In genomic region chr1:24754229-24754628, GRCh38 we compare ENCODE assay signal across 15 cellular contexts. TPM values are rescaled to one million over a fixed set of nuclear protein-coding genes. Genes with fewer than 3 reads are reported as not detected.
DNase-seq lines count a peak whose midpoint lies in the region; ATAC-seq and TF ChIP-seq lines count a peak whose summit lies in the region.
"Had no signal": no experiment of that assay in that cellular context is flagged by ENCODE, and none has a peak within 500 bp of the region (broad histone marks: within the 10 kb centered on the region; RNA-seq: fewer than 3 reads in every experiment).

No MANE protein-coding gene starts in this region.

- H3K4me3 ChIP-seq in GM23248 (peak overlapping the region; percentile 99), heart right ventricle (no peak overlapping the region), gastrocnemius medialis (no peak overlapping the region)

- H3K36me3 Mint-ChIP-seq in WTC11, result peaks cover 12% of the 10 kb centered on the region

- POLR2A ChIA-PET in WTC11 (lab: Charles Lee), result interaction anchor here (0.5 to 5.0 kb wide), 4 partner anchors 9 to 1691 kb away, joined by 3 to 20 read pairs (median 6); partner anchors contain the start of gene CLIC4

- H3K27me3 Mint-ChIP-seq in WTC11 (ENCODE audit: low read depth), result no peaks in the 10 kb centered on the region
- H3K27me3 Mint-ChIP-seq in stimulated activated naive CD8-positive, alpha-beta T cell treated with anti-CD3 and anti-CD28 coated beads, Interleukin-15, amount 100 ng/mL, for 72 hours, result peaks cover 12% of the 10 kb centered on the region

- TF ChIP-seq POLR2A in gastrocnemius medialis (IDR thresholded peaks at IDR 0.05), result peak in 1 of 2 donors; percentile 17

- DNase-seq in GM23248, result peak; percentile 51
- DNase-seq in WTC11 (ENCODE audit: low spot score), result no peak
- DNase-seq in heart right ventricle, result no peak
- no peak for DNase-seq in gastrocnemius medialis
- DNase-seq in stimulated activated naive CD8-positive, alpha-beta T cell treated with anti-CD3 and anti-CD28 coated beads, Interleukin-15, amount 100 ng/mL, for 72 hours, result no peak
- DNase-seq in NCI-H82 treated with DMSO at 0.1 percent for 48 hours (lab: John Stamatoyannopoulos, UW; ENCODE audit: unreplicated experiment), result no peak
- DNase-seq in NCI-H1092 treated with DMSO at 0.1 percent for 48 hours (lab: John Stamatoyannopoulos, UW), result no peak
- DNase-seq: DMS153; hypothalamus; mammary epithelial cell; OCI-M1; posterior cingulate gyrus; stimulated activated CD4-positive, alpha-beta T cell treated with anti-CD3 and anti-CD28 coated beads, Interleukin-1b, Interleukin-23, amount 100 ng/mL, for 48 hours had no signal

- ATAC-seq in WTC11 (no peak), heart right ventricle (peak; percentile 32 to 70 (median 55)), gastrocnemius medialis (peak in 1 of 2 donors; percentile 45), GM18909 (IDR thresholded peaks at IDR 0.05; ENCODE audit: poor library complexity, unreplicated experiment) (no peak)
- ATAC-seq in stimulated activated naive CD8-positive, alpha-beta T cell treated with anti-CD3 and anti-CD28 coated beads, Interleukin-15, amount 100 ng/mL, for 72 hours, result no peak

- H3K9me3 ChIP-seq in GM23248 (ENCODE audit: low read depth), result no peaks in the 10 kb centered on the region
- H3K9me3 ChIP-seq in heart right ventricle, result no peaks in the 10 kb centered on the region
- H3K9me3 ChIP-seq in gastrocnemius medialis, result no peaks in the 10 kb centered on the region

- WGBS in GM23248 (ENCODE audit: low coverage in 1 of 2, low lambda C conversion rate in 2 of 2, missing lambda C conversion rate in 2 of 2), 2 experiments, result 64 to 69% methylated on average over 5 of the region's 5 CpGs
- WGBS in heart right ventricle, 2 donors, result 40 to 46% methylated on average over 5 of the region's 5 CpGs

- peak overlapping the region; percentile 6; the same call in 1 of the 2 replicates for H3K27ac Mint-ChIP-seq in WTC11
- H3K27ac Mint-ChIP-seq in stimulated activated naive CD8-positive, alpha-beta T cell treated with anti-CD3 and anti-CD28 coated beads, Interleukin-15, amount 100 ng/mL, for 72 hours, result no peak overlapping the region
- H3K27ac Mint-ChIP-seq: T-helper 1 cell treated with Interleukin-12 subunit alpha and Interleukin-12 subunit beta and Interleukin-4 antibody, amounts not matched to agents 30 μg/mL and 1 μg/mL, for 36 hours had no signal

- peaks cover 30% of the 10 kb centered on the region for H3K36me3 ChIP-seq in GM23248 (ENCODE audit: low read depth)
- peaks cover 0 to 4% (median 0%) of the 10 kb centered on the region in 9 donors for H3K36me3 ChIP-seq in heart right ventricle
- no peaks in the 10 kb centered on the region for H3K36me3 ChIP-seq in gastrocnemius medialis

- H4K20me1 ChIP-seq in GM23248 (ENCODE audit: insufficient read depth), result peaks cover 51% of the 10 kb centered on the region

- TF ChIP-seq CTCF in WTC11 (IDR thresholded peaks at IDR 0.05) (no peak), heart right ventricle (IDR thresholded peaks at IDR 0.05) (no peak), gastrocnemius medialis (IDR thresholded peaks at IDR 0.05 in 4 of 5, conservative IDR thresholded peaks at IDR 0.05 in 1 of 5) (no peak)

- peaks cover 86% of the 10 kb centered on the region for H3F3A ChIP-seq in GM23248 (ENCODE audit: insufficient read depth)

- H3K9me3 Mint-ChIP-seq in WTC11, result no peaks in the 10 kb centered on the region
- no peaks in the 10 kb centered on the region for H3K9me3 Mint-ChIP-seq in stimulated activated naive CD8-positive, alpha-beta T cell treated with anti-CD3 and anti-CD28 coated beads, Interleukin-15, amount 100 ng/mL, for 72 hours
- H3K9me3 Mint-ChIP-seq: T-helper 1 cell treated with Interleukin-12 subunit alpha and Interleukin-12 subunit beta and Interleukin-4 antibody, amounts not matched to agents 30 μg/mL and 1 μg/mL, for 36 hours had no signal

- no peak overlapping the region for H2AFZ ChIP-seq in GM23248

- intact Hi-C loops in heart right ventricle (cut with DNase I), result loop anchor here in 1 of 10 donors (10.0 kb wide), 1 partner anchor 71 kb away; no protein-coding TSS in a partner anchor
- intact Hi-C loops in gastrocnemius medialis (cut with DNase I; ENCODE audit: low total_unique reads), result no loop called here

- CTCF ChIA-PET in WTC11 (lab: Charles Lee), result interaction anchor here (0.9 to 3.5 kb wide), 4 partner anchors 9 to 81 kb away, joined by 3 to 18 read pairs (median 4); partner anchors contain the start of gene CLIC4

- no peak overlapping the region for H3K4me3 Mint-ChIP-seq in WTC11
- H3K4me3 Mint-ChIP-seq in stimulated activated naive CD8-positive, alpha-beta T cell treated with anti-CD3 and anti-CD28 coated beads, Interleukin-15, amount 100 ng/mL, for 72 hours, result no peak overlapping the region
- H3K4me3 Mint-ChIP-seq: T-helper 1 cell treated with Interleukin-12 subunit alpha and Interleukin-12 subunit beta and Interleukin-4 antibody, amounts not matched to agents 30 μg/mL and 1 μg/mL, for 36 hours had no signal

- H3K4me2 ChIP-seq in GM23248 (ENCODE audit: unreplicated experiment), result peak overlapping the region; percentile 97

- no peaks in the 10 kb centered on the region for H3K9me2 ChIP-seq in GM23248 (ENCODE audit: insufficient read depth)

- H3K27ac ChIP-seq in GM23248 (peak overlapping the region; percentile 20), heart right ventricle (peak overlapping the region in 7 of 10 donors; percentile 23 to 96 (median 53)), gastrocnemius medialis (peak overlapping the region; percentile 19 to 50 (median 38))

- H3K27me3 ChIP-seq in GM23248 (replicated peaks; ENCODE audit: insufficient read depth) (no peaks in the 10 kb centered on the region), heart right ventricle (no peaks in the 10 kb centered on the region), gastrocnemius medialis (no peaks in the 10 kb centered on the region)

- in situ Hi-C loops in GM23248 (cut with MboI) (no loop called here), gastrocnemius medialis (cut with MboI; ENCODE audit: low sequenced_read_pairs in 4 of 4) (no loop called here)

- H3K4me1 Mint-ChIP-seq in WTC11, result peaks cover 40% of the 10 kb centered on the region
- H3K4me1 Mint-ChIP-seq in stimulated activated naive CD8-positive, alpha-beta T cell treated with anti-CD3 and anti-CD28 coated beads, Interleukin-15, amount 100 ng/mL, for 72 hours, result peaks cover 2% of the 10 kb centered on the region

- 0 out of 2 replicates have a peak overlapping the region, but pooled peaks have one; percentile 0 for H3K9ac ChIP-seq in GM23248

- peaks cover 60% of the 10 kb centered on the region for H3K4me1 ChIP-seq in GM23248 (ENCODE audit: insufficient read depth)
- H3K4me1 ChIP-seq in heart right ventricle, result peaks cover 7 to 79% (median 64%) of the 10 kb centered on the region in 9 donors
- H3K4me1 ChIP-seq in gastrocnemius medialis, result peaks cover 0 to 14% of the 10 kb centered on the region in 2 donors

- H3K79me2 ChIP-seq in GM23248 (ENCODE audit: insufficient read depth), result peaks cover 100% of the 10 kb centered on the region

TF ChIP-seq in WTC11, 78 proteins besides CTCF, POLR2A, EP300 and RAD21 (continues in another document):
- TF ChIP-seq ETV6 (CRISPR knock-in tag; IDR thresholded peaks at IDR 0.05) (no peak), NR3C1 (CRISPR knock-in tag; conservative IDR thresholded peaks at IDR 0.05; ENCODE audit: low read depth) (no peak), OVOL2 (CRISPR knock-in tag; IDR thresholded peaks at IDR 0.05; ENCODE audit: borderline replicate concordance) (no peak), MLX (CRISPR knock-in tag; IDR thresholded peaks at IDR 0.05) (no peak), PREB (CRISPR knock-in tag; IDR thresholded peaks at IDR 0.05; ENCODE audit: borderline replicate concordance) (no peak), EMX1 (CRISPR knock-in tag; IDR thresholded peaks at IDR 0.05) (no peak), ZNF263 (CRISPR knock-in tag; IDR thresholded peaks at IDR 0.05; ENCODE audit: low read depth) (no peak), FOXP1 (CRISPR knock-in tag; IDR thresholded peaks at IDR 0.05; ENCODE audit: borderline replicate concordance) (no peak), RELA (CRISPR knock-in tag; IDR thresholded peaks at IDR 0.05; ENCODE audit: borderline replicate concordance) (no peak), E2F5 (CRISPR knock-in tag; IDR thresholded peaks at IDR 0.05) (no peak)

RNA-seq across cellular contexts. Expression of gene CLIC4, which starts 9.0 kb away (rescaled TPM):
- 1,589 and 1,665 TPM in 2 replicates for total RNA-seq in GM23248 (2014; rRNA removed; shearing (Covaris generic))
- polyA plus RNA-seq in GM23248 (2016; fragmentation: Nextera tagmentation; extraction: Ambion mirVana) (1,380 and 1,381 TPM in 2 replicates), heart right ventricle (100 to 1,000 TPM in 1 of 2 donors, 10 to 100 TPM in 1; 90.8 to 308 TPM)
- total RNA-seq in WTC11 (2021) (248 to 262 TPM (median 260 TPM) in 3 replicates), heart right ventricle (100 to 1,000 TPM; 256 to 511 (median 353) TPM), gastrocnemius medialis (10 to 100 TPM; 37.3 to 74.5 (median 45.6) TPM)

Comparison
In these comparisons a context has a peak if more than half of its experiments do, and no peak if none do; other contexts are left out.
1. ATAC-seq: peak in heart right ventricle (8 of 8); none in WTC11 (single experiment), stimulated activated naive CD8-positive, alpha-beta T cell treated with anti-CD3 and anti-CD28 coated beads, Interleukin-15, amount 100 ng/mL, for 72 hours (single experiment) and GM18909 (single experiment).
2. Peak in every context shown above with its lines, with median percentiles within 50 percentile points of each other: H3K27ac ChIP-seq.